2 cellular contexts compared by ENCODE assay signal in the genomic region with DNA sequence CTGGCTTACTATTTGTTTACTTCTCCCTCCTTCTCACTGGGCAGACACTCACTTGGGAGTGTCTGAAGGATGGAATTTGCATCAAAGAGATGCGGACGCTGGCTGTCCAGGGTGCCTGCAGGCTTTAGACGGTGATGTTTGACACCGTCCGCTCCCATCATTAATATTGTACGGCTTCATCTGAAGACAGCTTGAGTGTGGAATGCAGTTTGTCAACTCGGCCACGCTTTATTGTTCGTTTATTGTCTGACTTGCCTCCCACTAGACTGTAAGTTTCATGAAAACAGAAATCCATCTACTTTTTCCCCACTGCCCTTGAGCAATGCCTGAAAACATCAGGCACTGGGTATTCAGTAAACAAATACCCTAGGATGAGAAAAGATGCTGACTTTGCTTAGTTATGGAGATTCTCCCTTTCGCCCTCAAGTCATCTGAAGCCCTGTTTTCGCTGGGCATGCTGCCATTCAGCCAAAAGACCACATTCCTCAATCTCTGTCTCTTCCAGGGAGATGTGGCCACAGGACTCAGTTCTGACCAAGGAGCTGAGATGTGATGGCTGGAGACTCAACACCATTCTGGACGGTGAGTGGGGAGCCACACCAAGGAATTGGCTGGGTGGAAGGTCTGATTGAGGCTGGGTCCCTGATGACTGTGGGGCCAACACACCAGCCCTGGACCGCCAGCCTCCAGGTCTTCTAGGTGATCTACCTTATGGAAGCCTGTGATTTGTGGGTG.
TF ChIP-seq lines count a peak whose summit lies in the region.

No MANE protein-coding gene starts in this region.

TF ChIP-seq in HepG2, 621 proteins besides CTCF, POLR2A, EP300 and RAD21 (continues in another document):
- TF ChIP-seq NAIF1 (CRISPR knock-in tag; IDR thresholded peaks at IDR 0.05; ENCODE audit: borderline replicate concordance) = no peak
- 0 out of 2 replicates have a peak, but pooled peaks have one; percentile 15 for TF ChIP-seq KDM2A (CRISPR knock-in tag; IDR thresholded peaks at IDR 0.05; ENCODE audit: borderline replicate concordance, low read depth)
- no peak for TF ChIP-seq GFI1 (CRISPR knock-in tag; IDR thresholded peaks at IDR 0.05; ENCODE audit: borderline replicate concordance)
- TF ChIP-seq KDM5B (CRISPR knock-in tag; IDR thresholded peaks at IDR 0.05; ENCODE audit: borderline replicate concordance) = peak; percentile 35; the same call in 1 of the 2 replicates
- no peak for TF ChIP-seq JDP2 (CRISPR knock-in tag; IDR thresholded peaks at IDR 0.05; ENCODE audit: borderline replicate concordance)
- TF ChIP-seq ERF (CRISPR knock-in tag; IDR thresholded peaks at IDR 0.05) = 0 out of 2 replicates have a peak, but pooled peaks have one; percentile 6
- no peak for TF ChIP-seq ZFYVE20 (CRISPR knock-in tag; IDR thresholded peaks at IDR 0.05; ENCODE audit: borderline replicate concordance, low read depth)
- 0 out of 2 replicates have a peak, but pooled peaks have one; percentile 3 for TF ChIP-seq POLR2AphosphoS5 (IDR thresholded peaks at IDR 0.05; ENCODE audit: low read depth, low read length)
- no peak for TF ChIP-seq ZNF546 (CRISPR knock-in tag; conservative IDR thresholded peaks at IDR 0.05)
- TF ChIP-seq FOXM1 (CRISPR knock-in tag; IDR thresholded peaks at IDR 0.05) = no peak
- TF ChIP-seq ZFP36L1 (CRISPR knock-in tag; IDR thresholded peaks at IDR 0.05) = no peak
- TF ChIP-seq ZNF652 (CRISPR knock-in tag; IDR thresholded peaks at IDR 0.05; ENCODE audit: borderline replicate concordance, low read depth) = no peak
- no peak for TF ChIP-seq MXD4 (CRISPR knock-in tag; IDR thresholded peaks at IDR 0.05)
- no peak for TF ChIP-seq MAX (IDR thresholded peaks at IDR 0.05)
- TF ChIP-seq PHF8 (CRISPR knock-in tag; IDR thresholded peaks at IDR 0.05) = peak; percentile 30; the same call in 1 of the 2 replicates
- TF ChIP-seq, protein P1, sequence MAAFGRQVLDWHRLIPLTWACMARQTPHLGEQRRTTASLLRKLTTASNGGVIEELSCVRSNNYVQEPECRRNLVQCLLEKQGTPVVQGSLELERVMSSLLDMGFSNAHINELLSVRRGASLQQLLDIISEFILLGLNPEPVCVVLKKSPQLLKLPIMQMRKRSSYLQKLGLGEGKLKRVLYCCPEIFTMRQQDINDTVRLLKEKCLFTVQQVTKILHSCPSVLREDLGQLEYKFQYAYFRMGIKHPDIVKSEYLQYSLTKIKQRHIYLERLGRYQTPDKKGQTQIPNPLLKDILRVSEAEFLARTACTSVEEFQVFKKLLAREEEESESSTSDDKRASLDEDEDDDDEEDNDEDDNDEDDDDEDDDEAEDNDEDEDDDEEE (CRISPR knock-in tag; IDR thresholded peaks at IDR 0.05) = 0 out of 2 replicates have a peak, but pooled peaks have one; percentile 26
- no peak for TF ChIP-seq HNRNPH1 (optimal IDR thresholded peaks at IDR 0.05; ENCODE audit: low read depth, low read length)
- TF ChIP-seq ZNF567 (CRISPR knock-in tag; IDR thresholded peaks at IDR 0.05; ENCODE audit: borderline replicate concordance) = no peak
- no peak for TF ChIP-seq MTF1 (CRISPR knock-in tag; IDR thresholded peaks at IDR 0.05)
- no peak for TF ChIP-seq SOX6 (IDR thresholded peaks at IDR 0.05)
- TF ChIP-seq SOX6 (CRISPR knock-in tag; IDR thresholded peaks at IDR 0.05) = no peak
- TF ChIP-seq DMTF1 (CRISPR knock-in tag; IDR thresholded peaks at IDR 0.05) = no peak
- TF ChIP-seq ARNT2 (CRISPR knock-in tag; IDR thresholded peaks at IDR 0.05; ENCODE audit: low read depth) = 0 out of 2 replicates have a peak, but pooled peaks have one; percentile 34
- TF ChIP-seq REL (CRISPR knock-in tag; conservative IDR thresholded peaks at IDR 0.05) = no peak
- no peak for TF ChIP-seq ZBTB10 (CRISPR knock-in tag; IDR thresholded peaks at IDR 0.05; ENCODE audit: borderline replicate concordance)

TF ChIP-seq in H1, 55 proteins besides CTCF, POLR2A, EP300 and RAD21:
- peak; percentile 37; the same call in 1 of the 2 replicates for TF ChIP-seq MAFK (IDR thresholded peaks at IDR 0.05; ENCODE audit: low read depth, low read length)
- TF ChIP-seq GTF2F1 (IDR thresholded peaks at IDR 0.05; ENCODE audit: borderline replicate concordance, low read depth, low read length) = no peak
